ENCODE assay signal across 18 cellular contexts in the genomic region with DNA sequence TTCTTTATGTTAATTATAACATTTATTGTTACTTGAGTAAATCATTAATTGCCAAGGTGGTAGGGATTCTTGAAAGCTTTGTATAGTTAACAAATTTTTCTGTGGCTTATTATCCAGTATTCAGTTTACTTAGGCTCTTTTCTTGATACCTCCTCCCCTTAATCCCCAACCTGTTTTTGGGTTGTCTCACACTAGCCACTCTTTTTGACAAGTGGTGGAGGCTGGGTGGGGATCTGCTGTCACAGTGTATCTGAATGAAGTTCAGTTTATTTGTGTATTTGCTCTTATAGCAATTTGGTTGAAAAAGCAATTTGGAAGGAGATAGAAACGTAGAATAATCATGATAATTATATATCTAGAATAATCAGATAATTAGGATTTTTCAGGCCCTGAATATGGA.
"Had no signal": no experiment of that assay in that cellular context is flagged by ENCODE, and none has a peak within 500 bp of the region (broad histone marks: within the 10 kb centered on the region; RNA-seq: fewer than 3 reads in every experiment).

No MANE protein-coding gene starts in this region.

- H3K27me3 Mint-ChIP-seq: T-cell had no signal

- H3K9me3 ChIP-seq: SK-N-SH had no signal

- ATAC-seq: Panc1, PC-3, T-cell had no signal

- H3K4me3 Mint-ChIP-seq: T-cell had no signal

- H3K9me3 Mint-ChIP-seq: T-cell had no signal

- H3K9ac ChIP-seq: SK-N-SH had no signal

- DNase-seq: KBM-7; MM.1S; NCI-H1048; NCI-H1436; NCI-H187 treated with DMSO at 0.1 percent for 48 hours; NCI-H2029 treated with DMSO at 0.1 percent for 48 hours; NCI-H2171 treated with DMSO at 0.1 percent for 48 hours; NCI-H345; NCI-H446 treated with DMSO at 0.1 percent for 48 hours; NCI-H510A treated with DMSO at 0.1 percent for 48 hours; NCI-H526; NK-92 treated with Interleukin-12 subunit alpha and Interleukin-12 subunit beta, amount 100 ng/mL, for 24 hours; PC-3; SHP77; SK-N-SH; SW 1271; T-cell had no signal
